22 cellular contexts compared by ENCODE assay signal in the genomic region with DNA sequence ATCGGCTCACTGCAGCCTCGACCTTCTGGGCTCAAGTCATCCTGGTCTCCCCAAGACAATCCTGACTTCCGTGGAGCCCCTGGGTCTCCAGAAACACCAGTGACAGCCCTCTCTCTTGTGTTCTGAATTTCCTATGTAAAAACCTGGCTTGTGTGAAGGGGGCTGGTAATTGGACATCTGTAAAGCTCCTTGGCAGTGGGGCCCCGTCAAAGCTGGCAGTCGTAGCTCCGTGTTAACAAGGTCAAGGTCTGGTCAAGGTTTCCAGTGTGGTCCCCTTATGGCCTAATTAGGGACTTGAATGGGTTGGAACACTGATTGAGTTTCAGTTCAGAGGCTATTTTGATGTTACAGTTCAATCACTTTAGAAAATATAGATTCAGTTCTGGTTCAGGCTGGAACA.
"Had no signal": no experiment of that assay in that cellular context is flagged by ENCODE, and none has a peak within 500 bp of the region (broad histone marks: within the 10 kb centered on the region; RNA-seq: fewer than 3 reads in every experiment).

No MANE protein-coding gene starts in this region.

- H3K4me3 Mint-ChIP-seq: activated CD8-positive, alpha-beta T cell treated with anti-CD3 and anti-CD28 coated beads for 36 hours; activated naive CD8-positive, alpha-beta T cell treated with anti-CD3 and anti-CD28 coated beads, Interleukin-2, amount 10 ng/mL, durations not matched to agents 7 days and 5 days had no signal

- H3K27me3 ChIP-seq: adrenal gland, breast epithelium had no signal

- DNase-seq: activated CD4-positive, alpha-beta T cell treated with anti-CD3 and anti-CD28 coated beads for 4 hours; activated CD8-positive, alpha-beta memory T cell treated with anti-CD3 and anti-CD28 coated beads, Interleukin-2, amount 50 U/mL, for 4 hours; activated CD8-positive, alpha-beta T cell treated with anti-CD3 and anti-CD28 coated beads for 36 hours; activated naive CD4-positive, alpha-beta T cell treated with anti-CD3 and anti-CD28 coated beads, Interleukin-2, amount 50 U/mL, for 16 hours; activated naive CD8-positive, alpha-beta T cell treated with anti-CD3 and anti-CD28 coated beads, Interleukin-2, amount 10 ng/mL, durations not matched to agents 7 days and 5 days; activated T-cell treated with anti-CD3 and anti-CD28 coated beads, Interleukin-2, amount 50 U/mL, for 1 hour; anterior cingulate cortex; Karpas-422; MM.1S; NCI-H1105; NCI-H1436; NCI-H1694 treated with DMSO at 0.1 percent for 48 hours; NCI-H2029 treated with DMSO at 0.1 percent for 48 hours; NCI-H446; NCI-H524; PC-9; SIG-M5; SW 1271 had no signal

- ATAC-seq: activated CD4-positive, CD25-positive, alpha-beta regulatory T cell treated with anti-CD3 and anti-CD28 coated beads, Interleukin-2, amount 50 U/mL, for 24 hours; activated CD8-positive, alpha-beta T cell treated with anti-CD3 and anti-CD28 coated beads for 36 hours; K562 had no signal

- H3K27me3 Mint-ChIP-seq: activated CD8-positive, alpha-beta T cell treated with anti-CD3 and anti-CD28 coated beads for 36 hours had no signal

- H2AFZ ChIP-seq: PC-9 had no signal

- H3K4me3 ChIP-seq: adrenal gland, breast epithelium, K562, PC-9 had no signal

- H3K9me3 ChIP-seq: adrenal gland, breast epithelium had no signal

- H3K27ac Mint-ChIP-seq: activated CD8-positive, alpha-beta T cell treated with anti-CD3 and anti-CD28 coated beads for 36 hours; activated naive CD8-positive, alpha-beta T cell treated with anti-CD3 and anti-CD28 coated beads, Interleukin-2, amount 10 ng/mL, durations not matched to agents 7 days and 5 days had no signal

- H3K27ac ChIP-seq: breast epithelium, PC-9 had no signal

- H3K4me2 ChIP-seq: PC-9 had no signal

- H3K36me3 Mint-ChIP-seq: activated naive CD8-positive, alpha-beta T cell treated with anti-CD3 and anti-CD28 coated beads, Interleukin-2, amount 10 ng/mL, durations not matched to agents 7 days and 5 days had no signal

- H3K36me3 ChIP-seq: adrenal gland, breast epithelium had no signal

- H3K9me3 Mint-ChIP-seq: activated CD8-positive, alpha-beta T cell treated with anti-CD3 and anti-CD28 coated beads for 36 hours; activated naive CD8-positive, alpha-beta T cell treated with anti-CD3 and anti-CD28 coated beads, Interleukin-2, amount 10 ng/mL, durations not matched to agents 7 days and 5 days had no signal

- FAIRE-seq: K562 had no signal
